ENCODE assay signal across 19 cellular contexts in the genomic region with DNA sequence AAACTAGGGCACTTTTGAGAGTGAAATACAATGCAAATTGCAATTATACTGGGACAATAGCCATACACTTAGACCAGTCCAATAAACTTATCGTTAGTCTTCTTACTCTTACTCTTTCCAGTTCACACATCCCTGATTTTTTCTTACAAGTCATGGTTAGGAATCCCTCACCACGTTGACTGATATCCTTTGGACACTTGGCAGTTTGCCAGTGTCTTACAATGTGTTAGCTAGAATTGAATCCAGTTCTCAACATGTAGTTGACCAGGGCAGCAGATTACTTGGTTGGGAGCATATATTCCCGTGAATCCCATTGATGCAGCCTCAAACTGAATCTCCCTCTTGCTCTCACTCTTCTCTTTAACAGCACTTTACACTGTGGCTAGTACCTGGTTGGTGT.
"Had no signal": no experiment of that assay in that cellular context is flagged by ENCODE, and none has a peak within 500 bp of the region (broad histone marks: within the 10 kb centered on the region; RNA-seq: fewer than 3 reads in every experiment).

No MANE protein-coding gene starts in this region.

- H2AFZ ChIP-seq: neural progenitor cell, parathyroid adenoma had no signal

- H3K4me1 ChIP-seq: lower lobe of right lung, parathyroid adenoma, vagina had no signal

- FAIRE-seq: frontal cortex, keratinocyte had no signal

- H3K27me3 ChIP-seq: stomach, thyroid gland, vagina had no signal

- H3K4me3 ChIP-seq: dorsolateral prefrontal cortex, lower lobe of right lung, neural progenitor cell, stomach, thyroid gland, vagina had no signal

- ATAC-seq: left ventricle myocardium superior; lower lobe of right lung; natural killer cell; sciatic nerve; stimulated activated effector memory CD8-positive, alpha-beta T cell treated with anti-CD3 and anti-CD28 coated beads, Interleukin-12 subunit alpha, Interleukin-12 subunit beta, amount 100 ng/mL, for 72 hours had no signal

- H3K9me3 ChIP-seq: lower lobe of right lung, stomach, thyroid gland, vagina had no signal

- H3K79me2 ChIP-seq: parathyroid adenoma had no signal

- DNase-seq: dorsolateral prefrontal cortex; effector CD4-positive, alpha-beta T cell; hypothalamus; left ventricle myocardium superior; lower lobe of right lung; natural killer cell; stimulated activated CD4-positive, alpha-beta T cell treated with anti-CD3 and anti-CD28 coated beads, Interleukin-2, amount 100 ng/mL, for 24 hours; stimulated activated CD4-positive, alpha-beta T cell treated with anti-CD3 and anti-CD28 coated beads, Interleukin-4, amount 100 ng/mL, for 24 hours; stimulated activated naive CD4-positive, alpha-beta T cell treated with Interleukin-2 at 50 U/mL for 16 hours; stomach; thyroid gland; trophoblast cell had no signal

- H3K4me2 ChIP-seq: neural progenitor cell had no signal

- H3K9ac ChIP-seq: neural progenitor cell, parathyroid adenoma had no signal

- H3K36me3 ChIP-seq: lower lobe of right lung, neural progenitor cell, stomach, thyroid gland, vagina had no signal

- H3K27ac ChIP-seq: dorsolateral prefrontal cortex, lower lobe of right lung, neural progenitor cell, parathyroid adenoma, stomach, thyroid gland, vagina had no signal
